In genomic region chr1:165367375-165367993, GRCh38 we compare ENCODE assay signal across 8 cellular contexts. TPM values are rescaled to one million over a fixed set of nuclear protein-coding genes. Genes with fewer than 3 reads are reported as not detected.
DNase-seq lines count a peak whose midpoint lies in the region; ATAC-seq and TF ChIP-seq lines count a peak whose summit lies in the region.

No MANE protein-coding gene starts in this region.

- no peak overlapping the region for H2AFZ ChIP-seq in OCI-LY7 (ENCODE audit: low read length)
- H2AFZ ChIP-seq in parathyroid adenoma: no peak overlapping the region

- no peaks in the 10 kb centered on the region for H3K27me3 ChIP-seq in parathyroid adenoma (ENCODE audit: control insufficient read depth, insufficient read depth, low read length)
- peaks cover 26% of the 10 kb centered on the region for H3K27me3 ChIP-seq in transverse colon

- intact Hi-C loops in OCI-LY7 (cut with micrococcal nuclease; ENCODE audit: unreplicated experiment) (loop anchor here (10.0 kb wide), 2 partner anchors 113 to 223 kb away; no protein-coding TSS in a partner anchor), transverse colon (cut with DNase I; ENCODE audit: low total_unique reads) (no loop called here)

- H3K36me3 ChIP-seq in OCI-LY7 (ENCODE audit: insufficient read depth, low read length): no peaks in the 10 kb centered on the region
- H3K36me3 ChIP-seq in parathyroid adenoma (ENCODE audit: control insufficient read depth, insufficient read depth, low read length): no peaks in the 10 kb centered on the region
- H3K36me3 ChIP-seq in transverse colon: no peaks in the 10 kb centered on the region

- POLR2A ChIA-PET in OCI-LY7 (lab: Charles Lee): interaction anchor here (0.7 kb wide), 1 partner anchor 851 kb away, joined by 3 read pairs; no protein-coding TSS in a partner anchor

- H3K9me3 ChIP-seq in OCI-LY7 (ENCODE audit: low read length) (no peaks in the 10 kb centered on the region), parathyroid adenoma (ENCODE audit: control insufficient read depth, low read length) (no peaks in the 10 kb centered on the region), transverse colon (no peaks in the 10 kb centered on the region)

- no peaks in the 10 kb centered on the region for H3K36me3 Mint-ChIP-seq in activated T-cell treated with anti-CD3 and anti-CD28 coated beads, Interleukin-2, amount 50 U/mL, for 4 hours (ENCODE audit: insufficient read depth)

- TF ChIP-seq EP300 in transverse colon (IDR thresholded peaks at IDR 0.05; ENCODE audit: low read depth): no peak

- no peak overlapping the region for H3K4me2 ChIP-seq in OCI-LY7 (ENCODE audit: low read length)
- no peak overlapping the region for H3K4me2 ChIP-seq in parathyroid adenoma (ENCODE audit: low read length)

- no TSS peak for BruUV-seq in OCI-LY7 (replicated peaks; lab: Mats Ljungman, UMichigan)

- H3K4me3 Mint-ChIP-seq in activated T-cell treated with anti-CD3 and anti-CD28 coated beads, Interleukin-2, amount 50 U/mL, for 4 hours: no peak overlapping the region

- CTCF ChIA-PET in OCI-LY7 (lab: Charles Lee; ENCODE audit: unreplicated experiment): interaction anchor here (0.8 to 1.0 kb wide), 2 partner anchors 15 to 558 kb away, joined by 3 read pairs; no protein-coding TSS in a partner anchor

- in situ Hi-C loops in transverse colon (cut with MboI; ENCODE audit: low pct_ligation_motif_present in 1 of 4, low pct_unique_long_range_greater_than_20kb in 1 of 4, low sequenced_read_pairs in 3 of 4): loop anchor here in 2 of 4 donors (10.0 to 25.0 kb wide), 2 partner anchors 103 to 230 kb away; no protein-coding TSS in a partner anchor

- H3K9me2 ChIP-seq in OCI-LY7 (ENCODE audit: insufficient read depth, low read length): no peaks in the 10 kb centered on the region

- no peaks in the 10 kb centered on the region for H3K9me3 Mint-ChIP-seq in activated T-cell treated with anti-CD3 and anti-CD28 coated beads, Interleukin-2, amount 50 U/mL, for 4 hours

- H4K20me1 ChIP-seq in OCI-LY7 (ENCODE audit: insufficient read depth, low read length): no peaks in the 10 kb centered on the region

- no peaks in the 10 kb centered on the region for H3K4me1 Mint-ChIP-seq in activated T-cell treated with anti-CD3 and anti-CD28 coated beads, Interleukin-2, amount 50 U/mL, for 4 hours (ENCODE audit: low read depth)

- no peak overlapping the region for H3K9ac ChIP-seq in parathyroid adenoma

- H3K79me2 ChIP-seq in OCI-LY7 (ENCODE audit: insufficient read depth, low read depth, low read length) (no peaks in the 10 kb centered on the region), parathyroid adenoma (no peaks in the 10 kb centered on the region)

- TF ChIP-seq POLR2A in transverse colon (IDR thresholded peaks at IDR 0.05): no peak

- DNase-seq in Ammon's horn (ENCODE audit: low spot score) (peak; percentile 81), HPDE6-E6E7 (ENCODE audit: extremely low spot score) (peak; percentile 45), OCI-LY7 (ENCODE audit: low spot score) (peak; percentile 64), fibroblast of villous mesenchyme (ENCODE audit: low read depth) (peak; percentile 66), transverse colon (peak; percentile 83)
- DNase-seq in activated T-cell treated with anti-CD3 and anti-CD28 coated beads, Interleukin-2, amount 50 U/mL, for 4 hours: peak; percentile 77

- H3K27ac ChIP-seq in OCI-LY7 (ENCODE audit: low read depth, low read length, poor library complexity, severe bottlenecking) (no peak overlapping the region), parathyroid adenoma (no peak overlapping the region), transverse colon (no peak overlapping the region)

- TF ChIP-seq CTCF in OCI-LY7 (conservative IDR thresholded peaks at IDR 0.05; ENCODE audit: low read length) (peak; percentile 95), fibroblast of villous mesenchyme (IDR thresholded peaks at IDR 0.05; ENCODE audit: insufficient read depth, low read depth, low read length) (peak; percentile 95), parathyroid adenoma (IDR thresholded peaks at IDR 0.05) (peak; percentile 85), transverse colon (IDR thresholded peaks at IDR 0.05) (peak; percentile 80 to 97 (median 94))

- ATAC-seq in GM18909 (IDR thresholded peaks at IDR 0.05; ENCODE audit: poor library complexity, unreplicated experiment): peak; percentile 75
- ATAC-seq in activated T-cell treated with anti-CD3 and anti-CD28 coated beads, Interleukin-2, amount 50 U/mL, for 4 hours: peak; percentile 70 to 73

- WGBS in transverse colon (ENCODE audit: low coverage in 1 of 2), 2 donors: 49% methylated on average over 4 to 7 of the region's 7 CpGs

- no peaks in the 10 kb centered on the region for H3K4me1 ChIP-seq in OCI-LY7 (ENCODE audit: insufficient read depth, low read length, poor library complexity, severe bottlenecking)
- no peaks in the 10 kb centered on the region for H3K4me1 ChIP-seq in parathyroid adenoma
- H3K4me1 ChIP-seq in transverse colon: no peaks in the 10 kb centered on the region

- no peak overlapping the region for H3K4me3 ChIP-seq in OCI-LY7 (ENCODE audit: low read depth, low read length, poor library complexity, severe bottlenecking)
- H3K4me3 ChIP-seq in fibroblast of villous mesenchyme (ENCODE audit: low read depth, low read length): no peak overlapping the region
- H3K4me3 ChIP-seq in parathyroid adenoma (ENCODE audit: low read depth, low read length): no peak overlapping the region
- no peak overlapping the region for H3K4me3 ChIP-seq in transverse colon

- H3K27me3 Mint-ChIP-seq in activated T-cell treated with anti-CD3 and anti-CD28 coated beads, Interleukin-2, amount 50 U/mL, for 4 hours (ENCODE audit: low read depth): peaks cover 59% of the 10 kb centered on the region

RNA-seq across cellular contexts. Expression of gene LMX1A, which starts 11.0 kb away (rescaled TPM):
- total RNA-seq in OCI-LY7 (2014; rRNA removed; shearing (Covaris generic)): not detected in 2 replicates
- not detected in 2 replicates for total RNA-seq in OCI-LY7 (2022)
- not detected for total RNA-seq in activated T-cell treated with anti-CD3 and anti-CD28 coated beads, Interleukin-2, amount 50 U/mL, for 4 hours
- total RNA-seq in fibroblast of villous mesenchyme: not detected in 2 replicates
- total RNA-seq in transverse colon: under 1 TPM in 2 of 4 donors, not detected in 2; 0.41 to 0.79 TPM
